ENCODE assay signal across 19 cellular contexts in the genomic region with DNA sequence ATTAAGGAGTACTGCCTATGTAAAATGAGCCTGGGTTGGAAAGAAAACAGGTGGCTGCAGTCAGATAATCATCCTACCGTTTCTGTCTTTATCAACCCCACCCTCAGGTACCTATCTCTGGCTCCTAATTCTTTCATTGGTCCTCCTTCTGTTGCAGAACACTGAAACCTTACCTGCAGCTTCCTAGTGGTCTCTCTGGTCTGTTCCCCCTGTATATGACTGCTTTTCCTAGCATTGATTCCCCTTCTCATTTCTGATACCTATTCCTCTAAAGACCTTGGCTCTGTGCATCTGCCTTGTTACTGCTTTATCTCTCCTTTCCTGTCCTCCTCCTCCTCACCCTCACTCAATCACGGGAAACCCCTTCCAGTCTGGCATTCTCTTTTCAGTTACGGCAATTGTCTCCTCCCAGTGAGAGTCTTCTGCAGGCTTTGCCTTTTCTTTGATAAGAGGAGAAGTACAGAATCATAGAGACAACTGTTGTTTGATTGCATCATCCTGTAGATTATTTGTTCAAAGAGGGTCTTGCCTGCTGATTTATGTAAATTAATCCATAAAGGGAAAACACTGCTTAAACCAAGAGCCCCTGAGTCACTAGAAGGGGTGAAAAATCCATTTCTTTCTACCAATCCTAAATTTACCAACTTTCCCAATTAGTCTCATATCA.
A peak's percentile ranks its signal among the peaks of the same experiment; 100 is the strongest.
DNase-seq lines count a peak whose midpoint lies in the region; ATAC-seq and TF ChIP-seq lines count a peak whose summit lies in the region.
"Had no signal": no experiment of that assay in that cellular context is flagged by ENCODE, and none has a peak within 500 bp of the region (broad histone marks: within the 10 kb centered on the region; RNA-seq: fewer than 3 reads in every experiment).

No MANE protein-coding gene starts in this region.

- H2BK5ac ChIP-seq in H9 (ENCODE audit: insufficient read length, low read length), result no peak overlapping the region

- H3K27me3 Mint-ChIP-seq in H9 (ENCODE audit: low read depth) (no peaks in the 10 kb centered on the region), WTC11 (ENCODE audit: low read depth) (no peaks in the 10 kb centered on the region; the same call in 1 of the 2 replicates), mesothelial cell of epicardium (ENCODE audit: low read depth) (no peaks in the 10 kb centered on the region)
- H3K27me3 Mint-ChIP-seq: B cell had no signal

- no peaks in the 10 kb centered on the region for H3K36me3 ChIP-seq in DND-41 (ENCODE audit: insufficient read depth, low read length)

- no peak overlapping the region for H2BK20ac ChIP-seq in H9 (ENCODE audit: low read depth, low read length, poor library complexity, severe bottlenecking)

- H3K4ac ChIP-seq in H9 (ENCODE audit: low read depth, low read length), result no peak overlapping the region

- H3K27ac ChIP-seq in DND-41 (ENCODE audit: low read length) (peak overlapping the region; percentile 88), H9 (ENCODE audit: insufficient read length, low read depth, low read length) (no peak overlapping the region)
- H3K27ac ChIP-seq: SK-N-MC had no signal

- POLR2A ChIA-PET in WTC11 (lab: Charles Lee), result no interaction called here

- ATAC-seq in DND-41 (ENCODE audit: insufficient read depth, low read depth) (peak; percentile 39), WTC11 (peak; percentile 36; the same call in 1 of the 2 replicates), sciatic nerve (no peak), GM21390 (IDR thresholded peaks at IDR 0.05; ENCODE audit: unreplicated experiment) (no peak)
- ATAC-seq: A549 had no signal

- no peak overlapping the region for H3K23ac ChIP-seq in H9 (ENCODE audit: insufficient read length, low read depth, low read length)

- no peak overlapping the region for H3K56ac ChIP-seq in H9 (ENCODE audit: insufficient read length, low read depth, low read length)

- H3K79me2 ChIP-seq in DND-41 (ENCODE audit: insufficient read depth, low read length) (no peaks in the 10 kb centered on the region), H9 (ENCODE audit: insufficient read depth, low read length) (no peaks in the 10 kb centered on the region)

- H3T11ph ChIP-seq in H9 (ENCODE audit: low read length), result no peak overlapping the region

- H3K4me1 ChIP-seq in DND-41 (ENCODE audit: insufficient read depth, low read length) (peaks cover 43% of the 10 kb centered on the region), H9 (ENCODE audit: insufficient read depth, low read length) (no peaks in the 10 kb centered on the region; the same call in 1 of the 2 replicates)
- H3K4me1 ChIP-seq: A549 had no signal

- no peak overlapping the region for H3K14ac ChIP-seq in H9 (ENCODE audit: insufficient read depth, low read length)

- H4K91ac ChIP-seq in H9 (ENCODE audit: insufficient read length, low read depth, low read length), result no peak overlapping the region

- H3K4me3 Mint-ChIP-seq in H9 (no peak overlapping the region), WTC11 (no peak overlapping the region), mesothelial cell of epicardium (no peak overlapping the region)
- H3K4me3 Mint-ChIP-seq: B cell, CD14-positive monocyte had no signal

- H3K9me3 Mint-ChIP-seq in H9 (no peaks in the 10 kb centered on the region), WTC11 (no peaks in the 10 kb centered on the region), mesothelial cell of epicardium (no peaks in the 10 kb centered on the region)

- no peaks in the 10 kb centered on the region for H3K23me2 ChIP-seq in H9 (ENCODE audit: insufficient read length, low read depth, low read length, poor library complexity, severe bottlenecking)

- H3K9ac ChIP-seq in DND-41 (ENCODE audit: low read depth, low read length), result peak overlapping the region; percentile 36
- no peak overlapping the region for H3K9ac ChIP-seq in H9 (ENCODE audit: extremely low read depth, insufficient read length, low read length)

- H3K4me1 Mint-ChIP-seq in H9 (peaks cover 4 to 12% of the 10 kb centered on the region in 2 experiments), WTC11 (peaks cover 9% of the 10 kb centered on the region), mesothelial cell of epicardium (peaks cover 18% of the 10 kb centered on the region)
- H3K4me1 Mint-ChIP-seq: B cell, CD14-positive monocyte had no signal

- H3K27me3 ChIP-seq in DND-41 (ENCODE audit: insufficient read depth, low read length, poor library complexity) (no peaks in the 10 kb centered on the region), H9 (ENCODE audit: insufficient read depth, low read length) (no peaks in the 10 kb centered on the region)

- no CpG with 5 or more reads among the region's 3 CpGs for WGBS in H9 (ENCODE audit: extremely low coverage, insufficient read length, low lambda C conversion rate)

- TF ChIP-seq CTCF in DND-41 (IDR thresholded peaks at IDR 0.05; ENCODE audit: borderline replicate concordance, extremely low read depth, low read length, poor library complexity, severe bottlenecking), result no peak
- no peak for TF ChIP-seq CTCF in H9 (conservative IDR thresholded peaks at IDR 0.05)
- TF ChIP-seq CTCF in WTC11 (IDR thresholded peaks at IDR 0.05), result no peak
- no peak for TF ChIP-seq CTCF in mesothelial cell of epicardium (IDR thresholded peaks at IDR 0.05; ENCODE audit: unreplicated experiment)

- peak overlapping the region in 1 of 2 experiments; percentile 13; a peak in 1 of 4 replicates for H3K4me3 ChIP-seq in DND-41 (ENCODE audit: low read depth in 1 of 2, low read length in 2 of 2)
- H3K4me3 ChIP-seq: A549, SK-N-MC had no signal

- no peak overlapping the region for H4K8ac ChIP-seq in H9 (replicated peaks; ENCODE audit: insufficient read length, low read depth, low read length)

- no peak overlapping the region for H2AK5ac ChIP-seq in H9 (ENCODE audit: insufficient read length, low read length)

- no peak overlapping the region for H2BK15ac ChIP-seq in H9 (ENCODE audit: low read depth, low read length)

- no peak overlapping the region for H2BK12ac ChIP-seq in H9 (ENCODE audit: insufficient read length, low read depth, low read length)

- H3K4me2 ChIP-seq in DND-41 (ENCODE audit: insufficient read depth, low read length) (peak overlapping the region; percentile 24; the same call in 1 of the 2 replicates), H9 (ENCODE audit: insufficient read depth, insufficient read length, low read length) (no peak overlapping the region)
- H3K4me2 ChIP-seq: A549 had no signal

- peak overlapping the region in 2 of 3 experiments; percentile 12 to 70; a peak in 1 of 7 replicates for H3K27ac Mint-ChIP-seq in H9
- H3K27ac Mint-ChIP-seq in WTC11, result peak overlapping the region; percentile 30; the same call in 1 of the 2 replicates
- H3K27ac Mint-ChIP-seq in mesothelial cell of epicardium, result peak overlapping the region; percentile 16
- H3K27ac Mint-ChIP-seq: B cell had no signal

- H3K18ac ChIP-seq in H9 (ENCODE audit: insufficient read length, low read depth, low read length), result no peak overlapping the region

- H2AFZ ChIP-seq in DND-41 (ENCODE audit: low read depth, low read length), result peak overlapping the region; percentile 61
- H2AFZ ChIP-seq in H9 (ENCODE audit: low read length), result no peak overlapping the region

- CTCF ChIA-PET in WTC11 (lab: Charles Lee), result no interaction called here

- intact Hi-C loops in sciatic nerve (cut with DNase I), result no loop called here

- H4K5ac ChIP-seq in H9 (ENCODE audit: insufficient read length, low read depth, low read length), result no peak overlapping the region

- no peaks in the 10 kb centered on the region for H4K20me1 ChIP-seq in DND-41 (ENCODE audit: insufficient read depth, low read length)
- H4K20me1 ChIP-seq in H9 (ENCODE audit: control insufficient read depth, insufficient read depth, insufficient read length), result no peaks in the 10 kb centered on the region

- peaks cover 7% of the 10 kb centered on the region for H3K9me3 ChIP-seq in DND-41 (ENCODE audit: insufficient read depth, low read length, severe bottlenecking)
- H3K9me3 ChIP-seq in H9 (ENCODE audit: control insufficient read depth, low read depth, low read length), result no peaks in the 10 kb centered on the region
- H3K9me3 ChIP-seq: A549 had no signal

- H3K36me3 Mint-ChIP-seq in H9 (ENCODE audit: insufficient read depth in 1 of 3, low read depth in 3 of 3), result no peaks in the 10 kb centered on the region
- no peaks in the 10 kb centered on the region for H3K36me3 Mint-ChIP-seq in WTC11
- H3K36me3 Mint-ChIP-seq in mesothelial cell of epicardium, result no peaks in the 10 kb centered on the region
- H3K36me3 Mint-ChIP-seq: CD14-positive monocyte had no signal

- no peak overlapping the region for H2BK120ac ChIP-seq in H9 (ENCODE audit: low read depth, low read length, poor library complexity, severe bottlenecking)

- H3K79me1 ChIP-seq in H9 (ENCODE audit: insufficient read depth, low read depth, low read length, poor library complexity, severe bottlenecking), result no peaks in the 10 kb centered on the region

- DNase-seq in DND-41, result peak; percentile 36
- no peak for DNase-seq in H9
- no peak for DNase-seq in WTC11 (ENCODE audit: low spot score)
- DNase-seq in mesothelial cell of epicardium (ENCODE audit: low spot score in 2 of 2, unreplicated experiment in 2 of 2), result no peak
- no peak for DNase-seq in sciatic nerve (ENCODE audit: low spot score)
- no peak for DNase-seq in mesenteric fat pad (ENCODE audit: low spot score)
- DNase-seq: DMS53, HCEC 1CT, NCI-H1092, NCI-H1436, NCI-H1930, NCI-H226, NCI-H526, SHP77 had no signal

TF ChIP-seq in WTC11, 78 proteins besides CTCF, POLR2A, EP300 and RAD21:
- TF ChIP-seq PRRX2 (CRISPR knock-in tag; IDR thresholded peaks at IDR 0.05), result peak; percentile 77; the same call in 1 of the 2 replicates
- TF ChIP-seq NFATC4 (CRISPR knock-in tag; IDR thresholded peaks at IDR 0.05), result peak; percentile 87
- peak; percentile 83; the same call in 1 of the 2 replicates for TF ChIP-seq EMX1 (CRISPR knock-in tag; IDR thresholded peaks at IDR 0.05)
- TF ChIP-seq ATF3 (CRISPR knock-in tag; conservative IDR thresholded peaks at IDR 0.05), result no peak
- TF ChIP-seq GTF2I (CRISPR knock-in tag; conservative IDR thresholded peaks at IDR 0.05), result no peak
- 0 out of 2 replicates have a peak, but pooled peaks have one; percentile 31 for TF ChIP-seq ERG (CRISPR knock-in tag; IDR thresholded peaks at IDR 0.05)
- TF ChIP-seq ZNF671 (CRISPR knock-in tag; IDR thresholded peaks at IDR 0.05), result peak; percentile 64; the same call in 1 of the 2 replicates

Comparison
In these comparisons a context has a peak if more than half of its experiments do, and no peak if none do; other contexts are left out.
1. ATAC-seq: peak in DND-41 (single experiment) and WTC11 (single experiment); none in sciatic nerve (single experiment) and GM21390 (single experiment).
2. Peak in every context shown above with its lines, with median percentiles within 50 percentile points of each other: H3K27ac Mint-ChIP-seq.